ENCODE assay signal across 1 cellular context in the genomic region with DNA sequence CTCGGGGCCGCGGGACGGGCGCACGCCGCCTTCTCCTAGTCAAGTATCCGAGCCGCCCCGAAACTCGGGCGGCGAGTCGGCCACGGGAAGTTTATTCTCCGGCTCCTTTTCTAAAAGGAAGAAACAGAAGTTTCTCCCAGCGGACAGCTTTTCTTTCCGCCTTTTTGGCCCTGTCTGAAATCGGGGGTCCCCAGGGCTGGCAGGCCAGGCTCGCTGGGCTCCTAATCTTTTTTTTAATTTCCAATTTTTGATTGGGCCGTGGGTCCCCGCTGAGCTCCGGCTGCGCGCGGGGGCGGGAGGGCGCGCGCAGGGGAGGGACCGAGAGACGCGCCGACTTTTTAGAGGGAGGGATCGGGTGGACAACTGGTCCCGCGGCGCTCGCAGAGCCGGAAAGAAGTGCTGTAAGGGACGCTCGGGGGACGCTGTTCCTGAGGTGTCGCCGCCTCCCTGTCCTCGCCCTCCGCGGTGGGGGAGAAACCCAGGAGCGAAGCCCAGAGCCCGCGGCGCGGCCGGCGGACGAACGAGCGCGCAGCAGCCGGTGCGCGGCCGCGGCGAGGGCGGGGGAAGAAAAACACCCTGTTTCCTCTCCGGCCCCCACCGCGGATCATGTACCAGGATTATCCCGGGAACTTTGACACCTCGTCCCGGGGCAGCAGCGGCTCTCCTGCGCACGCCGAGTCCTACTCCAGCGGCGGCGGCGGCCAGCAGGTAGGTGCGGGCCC.
TF ChIP-seq lines count a peak whose summit lies in the region.

No MANE protein-coding gene starts in this region.

TF ChIP-seq in K562, 482 proteins besides CTCF, POLR2A, EP300 and RAD21 (continued from another document and continues in another):
- TF ChIP-seq, protein P1, sequence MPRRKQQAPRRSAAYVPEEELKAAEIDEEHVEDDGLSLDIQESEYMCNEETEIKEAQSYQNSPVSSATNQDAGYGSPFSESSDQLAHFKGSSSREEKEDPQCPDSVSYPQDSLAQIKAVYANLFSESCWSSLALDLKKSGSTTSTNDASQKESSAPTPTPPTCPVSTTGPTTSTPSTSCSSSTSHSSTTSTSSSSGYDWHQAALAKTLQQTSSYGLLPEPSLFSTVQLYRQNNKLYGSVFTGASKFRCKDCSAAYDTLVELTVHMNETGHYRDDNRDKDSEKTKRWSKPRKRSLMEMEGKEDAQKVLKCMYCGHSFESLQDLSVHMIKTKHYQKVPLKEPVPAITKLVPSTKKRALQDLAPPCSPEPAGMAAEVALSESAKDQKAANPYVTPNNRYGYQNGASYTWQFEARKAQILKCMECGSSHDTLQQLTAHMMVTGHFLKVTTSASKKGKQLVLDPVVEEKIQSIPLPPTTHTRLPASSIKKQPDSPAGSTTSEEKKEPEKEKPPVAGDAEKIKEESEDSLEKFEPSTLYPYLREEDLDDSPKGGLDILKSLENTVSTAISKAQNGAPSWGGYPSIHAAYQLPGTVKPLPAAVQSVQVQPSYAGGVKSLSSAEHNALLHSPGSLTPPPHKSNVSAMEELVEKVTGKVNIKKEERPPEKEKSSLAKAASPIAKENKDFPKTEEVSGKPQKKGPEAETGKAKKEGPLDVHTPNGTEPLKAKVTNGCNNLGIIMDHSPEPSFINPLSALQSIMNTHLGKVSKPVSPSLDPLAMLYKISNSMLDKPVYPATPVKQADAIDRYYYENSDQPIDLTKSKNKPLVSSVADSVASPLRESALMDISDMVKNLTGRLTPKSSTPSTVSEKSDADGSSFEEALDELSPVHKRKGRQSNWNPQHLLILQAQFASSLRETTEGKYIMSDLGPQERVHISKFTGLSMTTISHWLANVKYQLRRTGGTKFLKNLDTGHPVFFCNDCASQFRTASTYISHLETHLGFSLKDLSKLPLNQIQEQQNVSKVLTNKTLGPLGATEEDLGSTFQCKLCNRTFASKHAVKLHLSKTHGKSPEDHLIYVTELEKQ (CRISPR knock-in tag; IDR thresholded peaks at IDR 0.05): no peak
- TF ChIP-seq SMAD2 (IDR thresholded peaks at IDR 0.05; ENCODE audit: low read depth, low read length) (no peak), TFAM (CRISPR knock-in tag; conservative IDR thresholded peaks at IDR 0.05) (no peak), PHTF2 (CRISPR knock-in tag; IDR thresholded peaks at IDR 0.05) (no peak), POLR2G (IDR thresholded peaks at IDR 0.05; ENCODE audit: low read depth, low read length) (no peak), HMG20A (CRISPR knock-in tag; conservative IDR thresholded peaks at IDR 0.05) (no peak), CHD1 (IDR thresholded peaks at IDR 0.05; ENCODE audit: low read length) (peak; percentile 15), CCAR2 (IDR thresholded peaks at IDR 0.05; ENCODE audit: low read depth, low read length) (no peak), MYC (IDR thresholded peaks at IDR 0.05; ENCODE audit: low read depth, low read length) (0 out of 2 replicates have a peak, but pooled peaks have one; percentile 12), MYC (CRISPR knock-in tag; IDR thresholded peaks at IDR 0.05; ENCODE audit: borderline replicate concordance, low read depth) (no peak), KAT8 (IDR thresholded peaks at IDR 0.05; ENCODE audit: low read depth) (no peak), ZNF408 (CRISPR knock-in tag; IDR thresholded peaks at IDR 0.05; ENCODE audit: low read depth) (no peak), SETDB1 (IDR thresholded peaks at IDR 0.05; ENCODE audit: low read length) (no peak), ZEB2 (IDR thresholded peaks at IDR 0.05) (no peak), HDGF (IDR thresholded peaks at IDR 0.05) (no peak), TSC22D4 (tag; IDR thresholded peaks at IDR 0.05) (no peak), ZNF717 (CRISPR knock-in tag; IDR thresholded peaks at IDR 0.05) (no peak), ZNF583 (CRISPR knock-in tag; IDR thresholded peaks at IDR 0.05) (no peak), ETV5 (CRISPR knock-in tag; IDR thresholded peaks at IDR 0.05; ENCODE audit: low read depth) (no peak), BDP1 (IDR thresholded peaks at IDR 0.05; ENCODE audit: insufficient read depth, insufficient read length) (no peak), PRMT5 (CRISPR knock-in tag; IDR thresholded peaks at IDR 0.05) (no peak), LCOR (CRISPR knock-in tag; IDR thresholded peaks at IDR 0.05) (no peak), TAF15 (IDR thresholded peaks at IDR 0.05; ENCODE audit: low read depth, low read length) (no peak), CREB1 (IDR thresholded peaks at IDR 0.05) (no peak), CREB1 (CRISPR knock-in tag; IDR thresholded peaks at IDR 0.05) (no peak), ZNF253 (CRISPR knock-in tag; conservative IDR thresholded peaks at IDR 0.05) (no peak), POLR3A (IDR thresholded peaks at IDR 0.05; ENCODE audit: borderline replicate concordance, extremely low read depth, insufficient read depth, insufficient read length) (no peak), KLF1 (tag; IDR thresholded peaks at IDR 0.05) (0 out of 2 replicates have a peak, but pooled peaks have one; percentile 6), HMGN3 (IDR thresholded peaks at IDR 0.05; ENCODE audit: borderline replicate concordance, extremely low read depth, insufficient read length, low read depth, low read length) (peak; percentile 29), PHF8 (IDR thresholded peaks at IDR 0.05; ENCODE audit: borderline replicate concordance, low read length) (peak; percentile 17; the same call in 1 of the 2 replicates), ERF (CRISPR knock-in tag; IDR thresholded peaks at IDR 0.05) (0 out of 2 replicates have a peak, but pooled peaks have one; percentile 11), ZNF239 (CRISPR knock-in tag; IDR thresholded peaks at IDR 0.05) (no peak), PPARD (CRISPR knock-in tag; IDR thresholded peaks at IDR 0.05) (no peak), ZNF551 (CRISPR knock-in tag; IDR thresholded peaks at IDR 0.05) (no peak), U2AF2 (optimal IDR thresholded peaks at IDR 0.05; ENCODE audit: low read depth, low read length) (no peak), CTBP1 (IDR thresholded peaks at IDR 0.05; ENCODE audit: borderline replicate concordance) (peak; percentile 78), ZNF316 (IDR thresholded peaks at IDR 0.05) (no peak), CXXC5 (CRISPR knock-in tag; IDR thresholded peaks at IDR 0.05) (peak; percentile 35), NFATC3 (IDR thresholded peaks at IDR 0.05) (no peak)
- TF ChIP-seq, protein P2, sequence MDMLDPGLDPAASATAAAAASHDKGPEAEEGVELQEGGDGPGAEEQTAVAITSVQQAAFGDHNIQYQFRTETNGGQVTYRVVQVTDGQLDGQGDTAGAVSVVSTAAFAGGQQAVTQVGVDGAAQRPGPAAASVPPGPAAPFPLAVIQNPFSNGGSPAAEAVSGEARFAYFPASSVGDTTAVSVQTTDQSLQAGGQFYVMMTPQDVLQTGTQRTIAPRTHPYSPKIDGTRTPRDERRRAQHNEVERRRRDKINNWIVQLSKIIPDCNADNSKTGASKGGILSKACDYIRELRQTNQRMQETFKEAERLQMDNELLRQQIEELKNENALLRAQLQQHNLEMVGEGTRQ (CRISPR knock-in tag; IDR thresholded peaks at IDR 0.05): no peak
- TF ChIP-seq, protein P3, sequence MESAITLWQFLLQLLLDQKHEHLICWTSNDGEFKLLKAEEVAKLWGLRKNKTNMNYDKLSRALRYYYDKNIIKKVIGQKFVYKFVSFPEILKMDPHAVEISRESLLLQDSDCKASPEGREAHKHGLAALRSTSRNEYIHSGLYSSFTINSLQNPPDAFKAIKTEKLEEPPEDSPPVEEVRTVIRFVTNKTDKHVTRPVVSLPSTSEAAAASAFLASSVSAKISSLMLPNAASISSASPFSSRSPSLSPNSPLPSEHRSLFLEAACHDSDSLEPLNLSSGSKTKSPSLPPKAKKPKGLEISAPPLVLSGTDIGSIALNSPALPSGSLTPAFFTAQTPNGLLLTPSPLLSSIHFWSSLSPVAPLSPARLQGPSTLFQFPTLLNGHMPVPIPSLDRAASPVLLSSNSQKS (CRISPR knock-in tag; IDR thresholded peaks at IDR 0.05): no peak
- TF ChIP-seq, protein P4, sequence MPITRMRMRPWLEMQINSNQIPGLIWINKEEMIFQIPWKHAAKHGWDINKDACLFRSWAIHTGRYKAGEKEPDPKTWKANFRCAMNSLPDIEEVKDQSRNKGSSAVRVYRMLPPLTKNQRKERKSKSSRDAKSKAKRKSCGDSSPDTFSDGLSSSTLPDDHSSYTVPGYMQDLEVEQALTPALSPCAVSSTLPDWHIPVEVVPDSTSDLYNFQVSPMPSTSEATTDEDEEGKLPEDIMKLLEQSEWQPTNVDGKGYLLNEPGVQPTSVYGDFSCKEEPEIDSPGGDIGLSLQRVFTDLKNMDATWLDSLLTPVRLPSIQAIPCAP (CRISPR knock-in tag; IDR thresholded peaks at IDR 0.05; ENCODE audit: borderline replicate concordance): no peak
- TF ChIP-seq, protein P5, sequence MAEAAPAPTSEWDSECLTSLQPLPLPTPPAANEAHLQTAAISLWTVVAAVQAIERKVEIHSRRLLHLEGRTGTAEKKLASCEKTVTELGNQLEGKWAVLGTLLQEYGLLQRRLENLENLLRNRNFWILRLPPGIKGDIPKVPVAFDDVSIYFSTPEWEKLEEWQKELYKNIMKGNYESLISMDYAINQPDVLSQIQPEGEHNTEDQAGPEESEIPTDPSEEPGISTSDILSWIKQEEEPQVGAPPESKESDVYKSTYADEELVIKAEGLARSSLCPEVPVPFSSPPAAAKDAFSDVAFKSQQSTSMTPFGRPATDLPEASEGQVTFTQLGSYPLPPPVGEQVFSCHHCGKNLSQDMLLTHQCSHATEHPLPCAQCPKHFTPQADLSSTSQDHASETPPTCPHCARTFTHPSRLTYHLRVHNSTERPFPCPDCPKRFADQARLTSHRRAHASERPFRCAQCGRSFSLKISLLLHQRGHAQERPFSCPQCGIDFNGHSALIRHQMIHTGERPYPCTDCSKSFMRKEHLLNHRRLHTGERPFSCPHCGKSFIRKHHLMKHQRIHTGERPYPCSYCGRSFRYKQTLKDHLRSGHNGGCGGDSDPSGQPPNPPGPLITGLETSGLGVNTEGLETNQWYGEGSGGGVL (CRISPR knock-in tag; IDR thresholded peaks at IDR 0.05): no peak
- TF ChIP-seq, protein P6, sequence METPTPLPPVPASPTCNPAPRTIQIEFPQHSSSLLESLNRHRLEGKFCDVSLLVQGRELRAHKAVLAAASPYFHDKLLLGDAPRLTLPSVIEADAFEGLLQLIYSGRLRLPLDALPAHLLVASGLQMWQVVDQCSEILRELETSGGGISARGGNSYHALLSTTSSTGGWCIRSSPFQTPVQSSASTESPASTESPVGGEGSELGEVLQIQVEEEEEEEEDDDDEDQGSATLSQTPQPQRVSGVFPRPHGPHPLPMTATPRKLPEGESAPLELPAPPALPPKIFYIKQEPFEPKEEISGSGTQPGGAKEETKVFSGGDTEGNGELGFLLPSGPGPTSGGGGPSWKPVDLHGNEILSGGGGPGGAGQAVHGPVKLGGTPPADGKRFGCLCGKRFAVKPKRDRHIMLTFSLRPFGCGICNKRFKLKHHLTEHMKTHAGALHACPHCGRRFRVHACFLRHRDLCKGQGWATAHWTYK (CRISPR knock-in tag; IDR thresholded peaks at IDR 0.05): 0 out of 2 replicates have a peak, but pooled peaks have one; percentile 17
- TF ChIP-seq, protein P7, sequence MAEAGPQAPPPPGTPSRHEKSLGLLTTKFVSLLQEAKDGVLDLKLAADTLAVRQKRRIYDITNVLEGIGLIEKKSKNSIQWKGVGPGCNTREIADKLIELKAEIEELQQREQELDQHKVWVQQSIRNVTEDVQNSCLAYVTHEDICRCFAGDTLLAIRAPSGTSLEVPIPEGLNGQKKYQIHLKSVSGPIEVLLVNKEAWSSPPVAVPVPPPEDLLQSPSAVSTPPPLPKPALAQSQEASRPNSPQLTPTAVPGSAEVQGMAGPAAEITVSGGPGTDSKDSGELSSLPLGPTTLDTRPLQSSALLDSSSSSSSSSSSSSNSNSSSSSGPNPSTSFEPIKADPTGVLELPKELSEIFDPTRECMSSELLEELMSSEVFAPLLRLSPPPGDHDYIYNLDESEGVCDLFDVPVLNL (CRISPR knock-in tag; IDR thresholded peaks at IDR 0.05; ENCODE audit: low read depth): no peak
- TF ChIP-seq, protein P8, sequence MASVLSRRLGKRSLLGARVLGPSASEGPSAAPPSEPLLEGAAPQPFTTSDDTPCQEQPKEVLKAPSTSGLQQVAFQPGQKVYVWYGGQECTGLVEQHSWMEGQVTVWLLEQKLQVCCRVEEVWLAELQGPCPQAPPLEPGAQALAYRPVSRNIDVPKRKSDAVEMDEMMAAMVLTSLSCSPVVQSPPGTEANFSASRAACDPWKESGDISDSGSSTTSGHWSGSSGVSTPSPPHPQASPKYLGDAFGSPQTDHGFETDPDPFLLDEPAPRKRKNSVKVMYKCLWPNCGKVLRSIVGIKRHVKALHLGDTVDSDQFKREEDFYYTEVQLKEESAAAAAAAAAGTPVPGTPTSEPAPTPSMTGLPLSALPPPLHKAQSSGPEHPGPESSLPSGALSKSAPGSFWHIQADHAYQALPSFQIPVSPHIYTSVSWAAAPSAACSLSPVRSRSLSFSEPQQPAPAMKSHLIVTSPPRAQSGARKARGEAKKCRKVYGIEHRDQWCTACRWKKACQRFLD (CRISPR knock-in tag; IDR thresholded peaks at IDR 0.05): peak; percentile 71; the same call in 1 of the 2 replicates
- TF ChIP-seq, protein P9, sequence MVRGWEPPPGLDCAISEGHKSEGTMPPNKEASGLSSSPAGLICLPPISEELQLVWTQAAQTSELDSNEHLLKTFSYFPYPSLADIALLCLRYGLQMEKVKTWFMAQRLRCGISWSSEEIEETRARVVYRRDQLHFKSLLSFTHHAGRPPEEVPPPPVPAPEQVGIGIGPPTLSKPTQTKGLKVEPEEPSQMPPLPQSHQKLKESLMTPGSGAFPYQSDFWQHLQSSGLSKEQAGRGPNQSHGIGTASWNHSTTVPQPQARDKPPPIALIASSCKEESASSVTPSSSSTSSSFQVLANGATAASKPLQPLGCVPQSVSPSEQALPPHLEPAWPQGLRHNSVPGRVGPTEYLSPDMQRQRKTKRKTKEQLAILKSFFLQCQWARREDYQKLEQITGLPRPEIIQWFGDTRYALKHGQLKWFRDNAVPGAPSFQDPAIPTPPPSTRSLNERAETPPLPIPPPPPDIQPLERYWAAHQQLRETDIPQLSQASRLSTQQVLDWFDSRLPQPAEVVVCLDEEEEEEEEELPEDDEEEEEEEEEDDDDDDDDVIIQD (CRISPR knock-in tag; IDR thresholded peaks at IDR 0.05): no peak
- TF ChIP-seq, protein P10, sequence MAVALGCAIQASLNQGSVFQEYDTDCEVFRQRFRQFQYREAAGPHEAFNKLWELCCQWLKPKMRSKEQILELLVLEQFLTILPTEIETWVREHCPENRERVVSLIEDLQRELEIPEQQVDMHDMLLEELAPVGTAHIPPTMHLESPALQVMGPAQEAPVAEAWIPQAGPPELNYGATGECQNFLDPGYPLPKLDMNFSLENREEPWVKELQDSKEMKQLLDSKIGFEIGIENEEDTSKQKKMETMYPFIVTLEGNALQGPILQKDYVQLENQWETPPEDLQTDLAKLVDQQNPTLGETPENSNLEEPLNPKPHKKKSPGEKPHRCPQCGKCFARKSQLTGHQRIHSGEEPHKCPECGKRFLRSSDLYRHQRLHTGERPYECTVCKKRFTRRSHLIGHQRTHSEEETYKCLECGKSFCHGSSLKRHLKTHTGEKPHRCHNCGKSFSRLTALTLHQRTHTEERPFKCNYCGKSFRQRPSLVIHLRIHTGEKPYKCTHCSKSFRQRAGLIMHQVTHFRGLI (CRISPR knock-in tag; IDR thresholded peaks at IDR 0.05): no peak
- TF ChIP-seq, protein P11, sequence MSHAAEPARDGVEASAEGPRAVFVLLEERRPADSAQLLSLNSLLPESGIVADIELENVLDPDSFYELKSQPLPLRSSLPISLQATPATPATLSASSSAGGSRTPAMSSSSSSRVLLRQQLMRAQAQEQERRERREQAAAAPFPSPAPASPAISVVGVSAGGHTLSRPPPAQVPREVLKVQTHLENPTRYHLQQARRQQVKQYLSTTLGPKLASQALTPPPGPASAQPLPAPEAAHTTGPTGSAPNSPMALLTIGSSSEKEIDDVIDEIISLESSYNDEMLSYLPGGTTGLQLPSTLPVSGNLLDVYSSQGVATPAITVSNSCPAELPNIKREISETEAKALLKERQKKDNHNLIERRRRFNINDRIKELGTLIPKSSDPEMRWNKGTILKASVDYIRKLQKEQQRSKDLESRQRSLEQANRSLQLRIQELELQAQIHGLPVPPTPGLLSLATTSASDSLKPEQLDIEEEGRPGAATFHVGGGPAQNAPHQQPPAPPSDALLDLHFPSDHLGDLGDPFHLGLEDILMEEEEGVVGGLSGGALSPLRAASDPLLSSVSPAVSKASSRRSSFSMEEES (CRISPR knock-in tag; IDR thresholded peaks at IDR 0.05): no peak
